Comparison of ENCODE assay signal across 8 cellular contexts in the genomic region with DNA sequence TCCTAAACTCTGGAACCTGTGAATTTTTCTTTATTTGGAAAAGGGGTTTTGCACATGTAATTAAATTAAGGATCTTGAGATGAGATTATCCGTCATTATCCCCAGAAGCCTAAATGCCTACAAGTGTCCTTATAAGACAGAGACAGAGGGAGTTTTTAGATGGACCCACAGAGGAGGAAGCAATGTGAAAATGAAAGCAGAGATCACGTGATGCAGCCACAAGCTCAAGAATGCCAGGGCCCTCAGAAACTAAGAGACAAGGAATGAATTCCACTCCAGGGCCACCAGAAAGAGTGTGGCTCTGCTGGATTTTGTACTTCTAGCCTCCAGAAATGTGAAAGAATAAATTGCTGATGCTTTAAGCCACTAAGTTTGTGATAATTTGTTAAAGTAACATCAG.
DNase-seq lines count a peak whose midpoint lies in the region; ATAC-seq, FAIRE-seq and TF ChIP-seq lines count a peak whose summit lies in the region.

No MANE protein-coding gene starts in this region.

- H3K27ac Mint-ChIP-seq in activated naive CD4-positive, alpha-beta T cell treated with anti-CD3 and anti-CD28 coated beads for 36 hours = no peak overlapping the region
- peak overlapping the region; percentile 93 for H3K27ac Mint-ChIP-seq in astrocyte (ENCODE audit: unreplicated experiment)

- no peak for TF ChIP-seq CTCF in astrocyte (IDR thresholded peaks at IDR 0.05; ENCODE audit: insufficient read depth, low read depth, low read length)

- FAIRE-seq in astrocyte (lab: Jason Lieb, UNC) = peak; percentile 97

- no peaks in the 10 kb centered on the region for H3K4me1 ChIP-seq in astrocyte (ENCODE audit: insufficient read depth, low read length)

- H3K4me3 ChIP-seq in astrocyte (ENCODE audit: insufficient read depth, low read depth, low read length) = no peak overlapping the region

- no peak overlapping the region for H3K4me3 Mint-ChIP-seq in activated naive CD4-positive, alpha-beta T cell treated with anti-CD3 and anti-CD28 coated beads for 36 hours
- H3K4me3 Mint-ChIP-seq in astrocyte (ENCODE audit: unreplicated experiment) = no peak overlapping the region

- CTCF ChIA-PET in activated naive CD4-positive, alpha-beta T cell treated with anti-CD3 and anti-CD28 coated beads for 36 hours (lab: Charles Lee) = interaction anchor here (0.5 to 1.2 kb wide), 3 partner anchors 119 to 824 kb away, joined by 3 to 5 read pairs (median 3); partner anchors contain the start of gene ROR1

- H3K27me3 Mint-ChIP-seq in activated naive CD4-positive, alpha-beta T cell treated with anti-CD3 and anti-CD28 coated beads for 36 hours (ENCODE audit: low read depth) = no peaks in the 10 kb centered on the region
- no peaks in the 10 kb centered on the region for H3K27me3 Mint-ChIP-seq in astrocyte (ENCODE audit: low read depth, unreplicated experiment)

- H3K4me1 Mint-ChIP-seq in activated naive CD4-positive, alpha-beta T cell treated with anti-CD3 and anti-CD28 coated beads for 36 hours (ENCODE audit: low read depth) = peaks cover 14% of the 10 kb centered on the region
- peaks cover 19% of the 10 kb centered on the region for H3K4me1 Mint-ChIP-seq in astrocyte (ENCODE audit: low read depth, unreplicated experiment)

- H3K9ac ChIP-seq in astrocyte (ENCODE audit: low read length) = no peak overlapping the region

- peak; percentile 29 for DNase-seq in activated naive CD4-positive, alpha-beta T cell treated with anti-CD3 and anti-CD28 coated beads for 36 hours
- no peak for DNase-seq in activated naive CD4-positive, alpha-beta T cell (lab: John Stamatoyannopoulos, UW)
- DNase-seq in astrocyte (ENCODE audit: low read depth) = peak; percentile 55
- peak; percentile 72 for DNase-seq in medulla oblongata (ENCODE audit: extremely low spot score)
- no peak for DNase-seq in NCI-H226
- no peak for DNase-seq in activated CD4-positive, alpha-beta T cell treated with anti-CD3 and anti-CD28 coated beads, Interleukin-2, amount 50 U/mL, for 48 hours

- intact Hi-C loops in activated naive CD4-positive, alpha-beta T cell treated with anti-CD3 and anti-CD28 coated beads for 36 hours (cut with micrococcal nuclease) = no loop called here

- H3K9me3 ChIP-seq in astrocyte (ENCODE audit: insufficient read depth, low read depth, low read length) = no peaks in the 10 kb centered on the region

- H3K36me3 ChIP-seq in astrocyte (ENCODE audit: insufficient read depth, low read length) = no peaks in the 10 kb centered on the region

- H4K20me1 ChIP-seq in astrocyte (ENCODE audit: insufficient read depth, low read length) = no peaks in the 10 kb centered on the region

- no peak overlapping the region for H2AFZ ChIP-seq in astrocyte (ENCODE audit: low read depth, low read length)

- H3K36me3 Mint-ChIP-seq in activated naive CD4-positive, alpha-beta T cell treated with anti-CD3 and anti-CD28 coated beads for 36 hours (ENCODE audit: low read depth) = no peaks in the 10 kb centered on the region
- peaks cover 21% of the 10 kb centered on the region for H3K36me3 Mint-ChIP-seq in astrocyte (ENCODE audit: low read depth, unreplicated experiment)

- H3K9me3 Mint-ChIP-seq in activated naive CD4-positive, alpha-beta T cell treated with anti-CD3 and anti-CD28 coated beads for 36 hours = no peaks in the 10 kb centered on the region
- no peaks in the 10 kb centered on the region for H3K9me3 Mint-ChIP-seq in astrocyte (ENCODE audit: unreplicated experiment)

- H3K27me3 ChIP-seq in astrocyte (ENCODE audit: insufficient read depth, low read length) = no peaks in the 10 kb centered on the region

- ATAC-seq in HG03469 (IDR thresholded peaks at IDR 0.05; ENCODE audit: unreplicated experiment) (peak; percentile 60), HG03521 (IDR thresholded peaks at IDR 0.05; ENCODE audit: unreplicated experiment) (no peak)

- H3K79me2 ChIP-seq in astrocyte (ENCODE audit: insufficient read depth, low read length) = no peaks in the 10 kb centered on the region

- peak overlapping the region; percentile 7 for H3K27ac ChIP-seq in astrocyte (ENCODE audit: low read depth, low read length)

- peak overlapping the region; percentile 24 for H3K4me2 ChIP-seq in astrocyte (ENCODE audit: low read length)

Comparison
In these comparisons a context has a peak if more than half of its experiments do, and no peak if none do; other contexts are left out.
1. DNase-seq: peak in activated naive CD4-positive, alpha-beta T cell treated with anti-CD3 and anti-CD28 coated beads for 36 hours (single experiment), astrocyte (single experiment) and medulla oblongata (single experiment); none in activated naive CD4-positive, alpha-beta T cell (0 of 4), NCI-H226 (single experiment) and activated CD4-positive, alpha-beta T cell treated with anti-CD3 and anti-CD28 coated beads, Interleukin-2, amount 50 U/mL, for 48 hours (0 of 2).